ENCODE assay signal across 9 cellular contexts in the genomic region with DNA sequence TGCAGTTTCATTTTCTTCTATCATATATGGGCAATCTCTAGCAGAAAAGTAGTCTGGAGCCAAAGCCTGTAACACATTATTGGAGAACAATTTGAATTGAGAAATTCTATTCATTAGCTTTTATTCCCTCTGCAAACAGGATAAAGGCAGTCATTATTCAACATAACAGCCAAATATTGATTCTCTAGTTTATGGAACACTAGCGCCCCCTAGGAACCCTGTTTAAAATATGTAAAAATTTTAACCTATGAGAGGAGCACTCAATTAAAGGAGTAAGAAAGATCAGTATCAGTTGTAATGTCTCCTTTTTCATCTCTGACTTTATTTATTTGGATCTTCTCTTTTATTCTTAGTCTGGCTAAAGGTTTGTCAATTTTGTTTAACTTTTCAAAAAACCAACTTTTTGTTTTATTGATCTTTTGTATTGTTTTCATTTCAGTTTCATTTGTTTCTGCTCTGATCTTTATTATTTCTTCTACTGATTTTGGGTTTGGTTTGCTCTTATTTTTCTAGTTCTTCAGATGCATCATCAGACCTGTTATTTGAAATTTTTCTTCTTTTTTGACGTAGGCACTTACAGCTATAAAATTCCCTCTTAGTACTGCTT. TPM values are rescaled to one million over a fixed set of nuclear protein-coding genes. Genes with fewer than 3 reads are reported as not detected.
DNase-seq lines count a peak whose midpoint lies in the region; ATAC-seq and TF ChIP-seq lines count a peak whose summit lies in the region.
"Had no signal": no experiment of that assay in that cellular context is flagged by ENCODE, and none has a peak within 500 bp of the region (broad histone marks: within the 10 kb centered on the region; RNA-seq: fewer than 3 reads in every experiment).

No MANE protein-coding gene starts in this region.

- TF ChIP-seq CTCF in AG10803 (conservative IDR thresholded peaks at IDR 0.05; ENCODE audit: low read length) (peak; percentile 57), GM13976 (IDR thresholded peaks at IDR 0.05; ENCODE audit: borderline replicate concordance, control extremely low read depth, extremely low read depth, insufficient read depth, missing control alignments) (no peak), OCI-LY1 (IDR thresholded peaks at IDR 0.05; ENCODE audit: low read length) (peak; percentile 53; the same call in 1 of the 2 replicates), smooth muscle cell (IDR thresholded peaks at IDR 0.05; ENCODE audit: borderline replicate concordance, insufficient read depth, poor library complexity, severe bottlenecking) (peak; percentile 59)

- H3K79me2 ChIP-seq in OCI-LY1 (ENCODE audit: insufficient read depth, low read length): no peaks in the 10 kb centered on the region
- H3K79me2 ChIP-seq in smooth muscle cell (ENCODE audit: low read depth): no peaks in the 10 kb centered on the region

- WGBS in smooth muscle cell (ENCODE audit: low lambda C conversion rate): 51% methylated on average over 2 of the region's 2 CpGs

- H4K20me1 ChIP-seq in OCI-LY1 (ENCODE audit: insufficient read depth, low read length) (no peaks in the 10 kb centered on the region), smooth muscle cell (ENCODE audit: low read depth) (no peaks in the 10 kb centered on the region)

- H3K27ac ChIP-seq in OCI-LY1 (ENCODE audit: low read depth, low read length, poor library complexity, severe bottlenecking): no peak overlapping the region
- no peak overlapping the region for H3K27ac ChIP-seq in smooth muscle cell (ENCODE audit: low read depth)

- H3K9me2 ChIP-seq in OCI-LY1 (ENCODE audit: low read depth, low read length): no peaks in the 10 kb centered on the region

- H3K4me3 ChIP-seq in AG10803 (ENCODE audit: low read length) (no peak overlapping the region), OCI-LY1 (ENCODE audit: low read depth, low read length, poor library complexity, severe bottlenecking) (no peak overlapping the region), smooth muscle cell (no peak overlapping the region)

- H3F3A ChIP-seq in OCI-LY1 (ENCODE audit: insufficient read depth, low read length) (no peaks in the 10 kb centered on the region), smooth muscle cell (ENCODE audit: low read depth) (no peaks in the 10 kb centered on the region)

- no peaks in the 10 kb centered on the region for H3K27me3 ChIP-seq in OCI-LY1 (ENCODE audit: insufficient read depth, low read length)
- no peaks in the 10 kb centered on the region for H3K27me3 ChIP-seq in smooth muscle cell (ENCODE audit: low read depth)

- ATAC-seq in GM21717 (IDR thresholded peaks at IDR 0.05; ENCODE audit: unreplicated experiment): no peak

- H3K9me3 ChIP-seq in OCI-LY1 (ENCODE audit: low read length) (no peaks in the 10 kb centered on the region), smooth muscle cell (replicated peaks; ENCODE audit: low read depth) (no peaks in the 10 kb centered on the region)

- DNase-seq in AG10803 (ENCODE audit: low read depth) (peak; percentile 48), GM13976 (ENCODE audit: low spot score) (peak; percentile 9), fibroblast of gingiva (ENCODE audit: low read depth) (peak; percentile 49), smooth muscle cell (lab: John Stamatoyannopoulos, UW; ENCODE audit: unreplicated experiment) (no peak), Ammon's horn (ENCODE audit: low spot score) (no peak), NCI-H2107 treated with DMSO at 0.1 percent for 48 hours (lab: John Stamatoyannopoulos, UW; ENCODE audit: unreplicated experiment) (no peak)

- H3K9ac ChIP-seq in OCI-LY1 (ENCODE audit: low read length) (no peak overlapping the region), smooth muscle cell (ENCODE audit: low read depth) (no peak overlapping the region)

- in situ Hi-C loops in GM13976 (cut with MboI; ENCODE audit: low sequenced_read_pairs, unreplicated experiment): no loop called here

- H3K36me3 ChIP-seq in OCI-LY1 (ENCODE audit: insufficient read depth, low read length) (no peaks in the 10 kb centered on the region), smooth muscle cell (ENCODE audit: low read depth) (no peaks in the 10 kb centered on the region)

- H3K4me1 ChIP-seq in OCI-LY1 (ENCODE audit: insufficient read depth, low read length, severe bottlenecking) (no peaks in the 10 kb centered on the region), smooth muscle cell (ENCODE audit: low read depth) (no peaks in the 10 kb centered on the region)

- H3K4me2 ChIP-seq in OCI-LY1 (ENCODE audit: low read length) (no peak overlapping the region), smooth muscle cell (no peak overlapping the region)

- H2AFZ ChIP-seq in OCI-LY1 (ENCODE audit: low read length) (no peak overlapping the region), smooth muscle cell (ENCODE audit: low read depth) (no peak overlapping the region)

RNA-seq across cellular contexts. Expression of a gene that starts 4.8 kb away (rescaled TPM):
- not detected in 2 replicates for total RNA-seq in smooth muscle cell
- not detected in 2 replicates for polyA plus RNA-seq in smooth muscle cell
- polyA plus RNA-seq: IgD-negative memory B cell had no signal

Comparison
In these comparisons a context has a peak if more than half of its experiments do, and no peak if none do; other contexts are left out.
1. DNase-seq: peak in AG10803 (single experiment), GM13976 (single experiment) and fibroblast of gingiva (single experiment); none in smooth muscle cell (single experiment), Ammon's horn (single experiment) and NCI-H2107 treated with DMSO at 0.1 percent for 48 hours (single experiment).